In genomic region chr2:66432801-66433694, GRCh38 we compare ENCODE assay signal across 8 cellular contexts. TPM values are rescaled to one million over a fixed set of nuclear protein-coding genes. Genes with fewer than 3 reads are reported as not detected.
DNase-seq lines count a peak whose midpoint lies in the region; ATAC-seq and TF ChIP-seq lines count a peak whose summit lies in the region.

No MANE protein-coding gene starts in this region.

- ATAC-seq in Right ventricle myocardium inferior, result peak; percentile 85

- H3K9me3 Mint-ChIP-seq in neural crest cell, result no peaks in the 10 kb centered on the region

- H3K36me3 ChIP-seq in HAP-1 (replicated peaks), result peaks cover 3% of the 10 kb centered on the region
- H3K36me3 ChIP-seq in effector memory CD4-positive, alpha-beta T cell (ENCODE audit: control insufficient read depth, insufficient read depth, low read length), result no peaks in the 10 kb centered on the region

- H3K36me3 Mint-ChIP-seq in neural crest cell (ENCODE audit: low read depth), result peaks cover 8% of the 10 kb centered on the region

- no peaks in the 10 kb centered on the region for H3K9me3 ChIP-seq in HAP-1
- no peaks in the 10 kb centered on the region for H3K9me3 ChIP-seq in effector memory CD4-positive, alpha-beta T cell (ENCODE audit: control insufficient read depth, low read length)

- H3K4me1 Mint-ChIP-seq in neural crest cell, result peaks cover 41% of the 10 kb centered on the region

- intact Hi-C loops in Right ventricle myocardium inferior (cut with DNase I), result loop anchor here (2.0 to 10.0 kb wide), 4 partner anchors 142 to 1409 kb away; no protein-coding TSS in a partner anchor

- H3K27me3 ChIP-seq in HAP-1 (ENCODE audit: low read depth), result peaks cover 8% of the 10 kb centered on the region
- peaks cover 18% of the 10 kb centered on the region for H3K27me3 ChIP-seq in effector memory CD4-positive, alpha-beta T cell (replicated peaks; ENCODE audit: control insufficient read depth, insufficient read depth, low read length, poor library complexity, severe bottlenecking)

- peak; percentile 92 for DNase-seq in AG09319 (ENCODE audit: extremely low read depth, low read depth)
- DNase-seq in HAP-1 (ENCODE audit: low spot score in 2 of 2), result peak; percentile 94 to 95
- peak; percentile 80 to 95 for DNase-seq in NCI-H524 (lab: John Stamatoyannopoulos, UW)
- peak in 55 of 56 donors; percentile 49 to 95 (median 86) for DNase-seq in amygdala (lab: John Stamatoyannopoulos, UW)
- DNase-seq in Right ventricle myocardium inferior (ENCODE audit: missing footprints), result peak; percentile 90
- DNase-seq in neural crest cell (ENCODE audit: low read depth, low spot score), result peak; percentile 84
- no peak for DNase-seq in effector memory CD4-positive, alpha-beta T cell
- DNase-seq in GM20000 (ENCODE audit: low spot score), result no peak

- no peak; the same call in 1 of the 2 replicates for TF ChIP-seq CTCF in AG09319 (IDR thresholded peaks at IDR 0.05; ENCODE audit: low read depth, low read length)
- TF ChIP-seq CTCF in neural crest cell (conservative IDR thresholded peaks at IDR 0.05), result peak; percentile 10
- TF ChIP-seq CTCF in GM20000 (IDR thresholded peaks at IDR 0.05; ENCODE audit: extremely low read depth, missing control alignments), result no peak

- peak overlapping the region; percentile 96 for H3K4me3 Mint-ChIP-seq in neural crest cell

- peak overlapping the region; percentile 98 for H3K27ac Mint-ChIP-seq in neural crest cell (ENCODE audit: unreplicated experiment)

- H3K27me3 Mint-ChIP-seq in neural crest cell (ENCODE audit: low read depth), result peaks cover 87% of the 10 kb centered on the region

- no peak overlapping the region for H3K27ac ChIP-seq in effector memory CD4-positive, alpha-beta T cell (ENCODE audit: insufficient read depth, low read length, poor library complexity, severe bottlenecking)

- in situ Hi-C loops in HAP-1 (cut with MboI; ENCODE audit: low sequenced_read_pairs), result loop anchor here (25.0 kb wide), 3 partner anchors 254 to 1029 kb away; no protein-coding TSS in a partner anchor

- H3K4me3 ChIP-seq in HAP-1, result peak overlapping the region; percentile 58
- H3K4me3 ChIP-seq in effector memory CD4-positive, alpha-beta T cell (ENCODE audit: insufficient read depth, low read depth, low read length, poor library complexity, severe bottlenecking), result no peak overlapping the region

- H3K4me1 ChIP-seq in HAP-1, result no peaks in the 10 kb centered on the region
- peaks cover 20% of the 10 kb centered on the region for H3K4me1 ChIP-seq in effector memory CD4-positive, alpha-beta T cell (ENCODE audit: control insufficient read depth, insufficient read depth, low read length, poor library complexity, severe bottlenecking)

RNA-seq across cellular contexts. Expression of gene MEIS1, which starts 1.9 kb away (rescaled TPM):
- 40.1 TPM for total RNA-seq in Right ventricle myocardium inferior
- total RNA-seq in neural crest cell, result 101 and 107 TPM in 2 replicates

Comparison
In these comparisons a context has a peak if more than half of its experiments do, and no peak if none do; other contexts are left out.
1. DNase-seq: peak in AG09319 (single experiment), HAP-1 (2 of 2), NCI-H524 (2 of 2), amygdala (55 of 56), Right ventricle myocardium inferior (single experiment) and neural crest cell (single experiment); none in effector memory CD4-positive, alpha-beta T cell (0 of 3) and GM20000 (single experiment).